In the genomic region with DNA sequence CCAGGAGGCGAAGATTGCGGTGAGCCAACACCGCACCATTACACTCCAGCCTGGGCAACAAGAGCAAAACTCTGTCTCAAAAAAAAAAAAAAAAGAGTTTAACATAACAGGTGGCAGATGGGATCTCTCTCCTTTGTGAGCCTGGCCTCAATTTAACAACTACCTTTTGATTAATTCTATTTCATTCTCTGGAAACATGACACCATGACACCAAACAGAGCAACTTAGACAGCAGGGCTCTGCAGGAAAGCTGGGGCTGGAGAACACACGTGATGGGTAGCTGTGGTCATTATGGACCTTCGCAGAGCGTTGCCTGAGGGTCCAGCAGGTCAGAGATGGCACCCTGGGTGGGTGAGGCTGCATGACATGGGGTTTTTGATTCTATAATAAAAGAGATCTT, we compare ENCODE assay signal across 15 cellular contexts. TPM values are rescaled to one million over a fixed set of nuclear protein-coding genes. Genes with fewer than 3 reads are reported as not detected.
A peak's percentile ranks its signal among the peaks of the same experiment; 100 is the strongest.
DNase-seq lines count a peak whose midpoint lies in the region; ATAC-seq and TF ChIP-seq lines count a peak whose summit lies in the region.
"Had no signal": no experiment of that assay in that cellular context is flagged by ENCODE, and none has a peak within 500 bp of the region (broad histone marks: within the 10 kb centered on the region; RNA-seq: fewer than 3 reads in every experiment).

No MANE protein-coding gene starts in this region.

- DNase-seq in stimulated activated naive CD8-positive, alpha-beta T cell treated with anti-CD3 and anti-CD28 coated beads, Interleukin-15, Interleukin-2, amounts not matched to agents 100 U/mL and 50 U/mL, for 24 hours: no peak
- DNase-seq in NCI-H748 treated with DMSO at 0.1 percent for 48 hours (lab: John Stamatoyannopoulos, UW) (peak; percentile 11), glutamatergic neuron (no peak), type B pancreatic cell (ENCODE audit: extremely low spot score, unreplicated experiment) (no peak), AG20443 (ENCODE audit: low spot score) (no peak)
- DNase-seq in stimulated activated naive CD4-positive, alpha-beta T cell (lab: John Stamatoyannopoulos, UW): no peak
- DNase-seq: BE2C; foreskin fibroblast; GM23248; mucosa of descending colon; NCI-H2081 treated with DMSO at 0.1 percent for 48 hours; retina; stimulated activated CD4-positive, alpha-beta T cell treated with anti-CD3 and anti-CD28 coated beads, Interleukin-4, amount 100 ng/mL, for 4 hours had no signal

- peaks cover 70% of the 10 kb centered on the region for H3K4me1 Mint-ChIP-seq in stimulated activated naive CD8-positive, alpha-beta T cell treated with anti-CD3 and anti-CD28 coated beads, Interleukin-15, Interleukin-2, amounts not matched to agents 100 ng/mL and 50 ng/mL, for 24 hours (ENCODE audit: low read depth)
- H3K4me1 Mint-ChIP-seq in glutamatergic neuron (ENCODE audit: low read depth, unreplicated experiment) (peaks cover 25% of the 10 kb centered on the region), type B pancreatic cell (ENCODE audit: unreplicated experiment) (peaks cover 46% of the 10 kb centered on the region)

- no peaks in the 10 kb centered on the region for H3K27me3 Mint-ChIP-seq in stimulated activated naive CD8-positive, alpha-beta T cell treated with anti-CD3 and anti-CD28 coated beads, Interleukin-15, Interleukin-2, amounts not matched to agents 100 ng/mL and 50 ng/mL, for 24 hours
- H3K27me3 Mint-ChIP-seq in glutamatergic neuron (ENCODE audit: unreplicated experiment) (peaks cover 10% of the 10 kb centered on the region), type B pancreatic cell (no peaks in the 10 kb centered on the region)

- peaks cover 9% of the 10 kb centered on the region for H3K36me3 Mint-ChIP-seq in stimulated activated naive CD8-positive, alpha-beta T cell treated with anti-CD3 and anti-CD28 coated beads, Interleukin-15, Interleukin-2, amounts not matched to agents 100 ng/mL and 50 ng/mL, for 24 hours (ENCODE audit: low read depth)
- no peaks in the 10 kb centered on the region for H3K36me3 Mint-ChIP-seq in glutamatergic neuron (ENCODE audit: unreplicated experiment)
- peaks cover 3% of the 10 kb centered on the region for H3K36me3 Mint-ChIP-seq in type B pancreatic cell

- no peak overlapping the region for H3K27ac Mint-ChIP-seq in stimulated activated naive CD8-positive, alpha-beta T cell treated with anti-CD3 and anti-CD28 coated beads, Interleukin-15, Interleukin-2, amounts not matched to agents 100 ng/mL and 50 ng/mL, for 24 hours
- H3K27ac Mint-ChIP-seq in glutamatergic neuron (ENCODE audit: unreplicated experiment) (peak overlapping the region; percentile 62), type B pancreatic cell (no peak overlapping the region)

- TF ChIP-seq CTCF in glutamatergic neuron (IDR thresholded peaks at IDR 0.05; ENCODE audit: partially characterized antibody, unreplicated experiment) (no peak), type B pancreatic cell (conservative IDR thresholded peaks at IDR 0.05) (no peak)

- peak overlapping the region; percentile 24 for H3K4me3 Mint-ChIP-seq in stimulated activated naive CD8-positive, alpha-beta T cell treated with anti-CD3 and anti-CD28 coated beads, Interleukin-15, Interleukin-2, amounts not matched to agents 100 ng/mL and 50 ng/mL, for 24 hours
- H3K4me3 Mint-ChIP-seq in glutamatergic neuron (ENCODE audit: unreplicated experiment) (no peak overlapping the region), type B pancreatic cell (peak overlapping the region; percentile 27)

- ATAC-seq in stimulated activated naive CD8-positive, alpha-beta T cell treated with anti-CD3 and anti-CD28 coated beads, Interleukin-15, Interleukin-2, amounts not matched to agents 100 U/mL and 50 U/mL, for 24 hours: no peak
- no peak for ATAC-seq in GM21529 (IDR thresholded peaks at IDR 0.05; ENCODE audit: unreplicated experiment)
- ATAC-seq: mucosa of descending colon had no signal

- no peaks in the 10 kb centered on the region for H3K9me3 Mint-ChIP-seq in stimulated activated naive CD8-positive, alpha-beta T cell treated with anti-CD3 and anti-CD28 coated beads, Interleukin-15, Interleukin-2, amounts not matched to agents 100 ng/mL and 50 ng/mL, for 24 hours
- H3K9me3 Mint-ChIP-seq in glutamatergic neuron (ENCODE audit: unreplicated experiment): peaks cover 2% of the 10 kb centered on the region
- peaks cover 4% of the 10 kb centered on the region for H3K9me3 Mint-ChIP-seq in type B pancreatic cell

RNA-seq across cellular contexts. Expression of gene DGLUCY, which starts 1.7 kb away (rescaled TPM):
- 8.3 TPM for total RNA-seq in glutamatergic neuron (ENCODE audit: unreplicated experiment)
- 24.2 and 37.5 TPM in 2 replicates for total RNA-seq in type B pancreatic cell (ENCODE audit: low replicate concordance)

RNA-seq across cellular contexts. Expression of gene RPS6KA5, which starts 51.7 kb away (rescaled TPM):
- total RNA-seq in glutamatergic neuron (ENCODE audit: unreplicated experiment) (3.8 TPM), type B pancreatic cell (ENCODE audit: low replicate concordance) (6.0 and 7.4 TPM in 2 replicates)
